28 cellular contexts compared by ENCODE assay signal in the genomic region with DNA sequence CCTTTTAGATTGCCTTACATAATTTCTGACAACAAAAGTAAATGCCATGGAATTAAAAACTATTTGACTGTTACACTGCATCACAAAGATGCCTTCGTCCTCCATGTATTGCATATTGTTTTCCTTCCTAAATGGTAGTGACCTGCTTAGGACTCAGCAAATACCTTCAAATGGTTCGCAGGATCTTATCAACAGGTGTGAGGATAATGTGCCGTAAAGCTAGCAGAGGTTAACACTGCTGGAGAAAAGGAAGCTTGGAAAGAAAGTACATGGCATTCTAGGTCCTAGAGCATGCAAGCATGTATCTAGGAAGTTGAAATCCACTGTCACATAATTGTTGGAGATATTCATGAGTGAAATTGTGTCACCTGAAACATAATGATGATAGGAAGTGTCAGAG. TPM values are rescaled to one million over a fixed set of nuclear protein-coding genes. Genes with fewer than 3 reads are reported as not detected.
"Had no signal": no experiment of that assay in that cellular context is flagged by ENCODE, and none has a peak within 500 bp of the region (broad histone marks: within the 10 kb centered on the region; RNA-seq: fewer than 3 reads in every experiment).

No MANE protein-coding gene starts in this region.

- H3K27ac ChIP-seq: HL-60, KMS-11, RWPE1 had no signal

- H3K4me3 ChIP-seq: K562 had no signal

- ATAC-seq: K562, Panc1, PC-3, T-cell had no signal

- H3K9ac ChIP-seq: KMS-11, SK-N-SH had no signal

- DNase-seq: Kasumi-1; MM.1S; NCI-H1048; NCI-H1105 treated with DMSO at 0.1 percent for 48 hours; NCI-H1417 treated with DMSO at 0.1 percent for 48 hours; NCI-H1694; NCI-H187 treated with DMSO at 0.1 percent for 48 hours; NCI-H2029 treated with DMSO at 0.1 percent for 48 hours; NCI-H2171 treated with DMSO at 0.1 percent for 48 hours; NCI-H345; NCI-H446 treated with DMSO at 0.1 percent for 48 hours; NCI-H510A treated with DMSO at 0.1 percent for 48 hours; NCI-H526; NK-92 treated with Interleukin-12 subunit alpha and Interleukin-12 subunit beta, amount 100 ng/mL, for 24 hours; PC-3; SHP77; SK-N-SH; SW 1271; T-cell had no signal

- H3K9me3 ChIP-seq: SK-N-SH had no signal

- H3K4me2 ChIP-seq: KMS-11, SK-N-SH had no signal

RNA-seq across cellular contexts. Expression of a gene that starts 5.5 kb away (rescaled TPM):
- total RNA-seq: M059J, OCI-LY7, PC-3, SK-MEL-5, T-cell had no signal
- polyA plus RNA-seq: IgD-negative memory B cell had no signal
